8 cellular contexts compared by ENCODE assay signal in the genomic region with DNA sequence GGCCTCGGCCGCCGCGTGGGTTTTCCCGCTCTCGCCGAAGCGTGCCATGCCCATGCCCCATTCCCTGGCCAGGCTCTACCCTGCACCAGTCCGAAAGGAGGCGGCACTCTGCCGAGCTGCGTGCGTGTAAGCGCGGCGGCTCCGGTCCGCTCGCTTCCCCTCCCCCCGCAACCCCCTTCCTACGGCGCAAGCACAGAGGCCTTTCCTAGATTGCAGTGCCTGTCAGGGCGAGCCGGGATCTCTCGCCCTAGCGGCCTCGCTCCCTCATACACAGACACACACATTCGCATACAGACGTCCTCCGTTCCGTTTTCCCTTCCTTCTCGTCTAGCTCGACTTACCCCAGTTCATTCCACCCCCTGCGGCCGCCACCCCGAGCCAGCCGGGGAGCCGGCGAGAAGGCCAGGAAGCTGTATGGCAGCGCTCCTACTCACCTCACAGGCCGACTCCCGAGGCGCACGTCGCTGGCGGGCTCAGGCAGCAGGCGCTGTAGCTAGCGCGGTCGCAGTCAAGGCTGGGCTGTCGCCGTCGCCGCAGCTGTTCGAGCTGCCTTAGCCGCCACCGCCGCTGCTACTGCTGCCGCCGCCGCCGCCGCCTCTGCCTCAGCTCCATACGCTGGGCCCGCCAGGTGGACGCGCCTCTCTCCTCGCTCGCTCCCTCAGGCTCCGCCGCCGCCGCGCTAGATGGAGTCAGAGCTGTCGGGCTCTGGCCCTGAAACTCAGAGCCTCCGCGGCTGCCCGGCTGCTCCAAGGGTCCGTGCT. TPM values are rescaled to one million over a fixed set of nuclear protein-coding genes. Genes with fewer than 3 reads are reported as not detected.
DNase-seq lines count a peak whose midpoint lies in the region; ATAC-seq, FAIRE-seq and TF ChIP-seq lines count a peak whose summit lies in the region.

No MANE protein-coding gene starts in this region.

- H3K4me3 ChIP-seq in upper lobe of left lung, result peak overlapping the region; percentile 10 to 51 (median 43)

- ATAC-seq in HG02571 (IDR thresholded peaks at IDR 0.05; ENCODE audit: unreplicated experiment), result peak; percentile 43
- ATAC-seq in upper lobe of left lung (ENCODE audit: low FRiP score in 2 of 2), result peak; percentile 76 to 83

- peak overlapping the region in 3 of 4 donors; percentile 18 to 60 (median 56) for H3K27ac ChIP-seq in upper lobe of left lung

- DNase-seq in GM12891 (ENCODE audit: insufficient read length, low spot score) (peak; percentile 30), NCI-H1694 treated with DMSO at 0.1 percent for 48 hours (lab: John Stamatoyannopoulos, UW) (peak; percentile 50), fibroblast of peridontal ligament (ENCODE audit: extremely low read depth) (peak; percentile 2), nephron progenitor cell (peak; percentile 62), upper lobe of left lung (peak; percentile 49 to 85), HT-29 (ENCODE audit: low spot score) (no peak)
- peak; percentile 22 for DNase-seq in activated CD8-positive, alpha-beta memory T cell treated with anti-CD3 and anti-CD28 coated beads, Interleukin-2, amount 50 U/mL, for 4 hours

- peaks cover 0 to 12% (median 4%) of the 10 kb centered on the region in 4 donors for H3K4me1 ChIP-seq in upper lobe of left lung

- TF ChIP-seq CTCF in nephron progenitor cell (IDR thresholded peaks at IDR 0.05) (no peak), upper lobe of left lung (IDR thresholded peaks at IDR 0.05) (peak in 1 of 6 experiments; percentile 3)

- peaks cover 0 to 3% (median 0%) of the 10 kb centered on the region in 4 donors for H3K27me3 ChIP-seq in upper lobe of left lung

- TF ChIP-seq EP300 in upper lobe of left lung (IDR thresholded peaks at IDR 0.05), result no peak

- peaks cover 56% of the 10 kb centered on the region for H3K9me3 Mint-ChIP-seq in nephron progenitor cell

- no peaks in the 10 kb centered on the region for H3K36me3 Mint-ChIP-seq in nephron progenitor cell (ENCODE audit: low read depth)

- peak overlapping the region; percentile 88 for H3K4me3 Mint-ChIP-seq in nephron progenitor cell

- FAIRE-seq in GM12891 (lab: Jason Lieb, UNC), result no peak

- H3K4me1 Mint-ChIP-seq in nephron progenitor cell, result no peaks in the 10 kb centered on the region

- 0 to 58% methylated on average over 7 to 68 of the region's 79 CpGs for WGBS in upper lobe of left lung, 2 donors

- no peak overlapping the region for H3K27ac Mint-ChIP-seq in nephron progenitor cell

- H3K36me3 ChIP-seq in upper lobe of left lung, result no peaks in the 10 kb centered on the region

- peak; percentile 66 for TF ChIP-seq POLR2A in GM12891 (IDR thresholded peaks at IDR 0.05; ENCODE audit: low read depth, low read length)
- TF ChIP-seq POLR2A in upper lobe of left lung (IDR thresholded peaks at IDR 0.05), result no peak

- peaks cover 0 to 5% (median 0%) of the 10 kb centered on the region in 4 donors for H3K9me3 ChIP-seq in upper lobe of left lung

- peaks cover 61% of the 10 kb centered on the region for H3K27me3 Mint-ChIP-seq in nephron progenitor cell (ENCODE audit: low read depth, poor library complexity)

TF ChIP-seq in GM12891, 5 proteins besides CTCF, POLR2A, EP300 and RAD21:
- TF ChIP-seq SPI1 (IDR thresholded peaks at IDR 0.05; ENCODE audit: low read depth, low read length) (no peak), TAF1 (IDR thresholded peaks at IDR 0.05; ENCODE audit: low read depth, low read length) (no peak), POU2F2 (IDR thresholded peaks at IDR 0.05; ENCODE audit: low read depth, low read length) (no peak), POLR2AphosphoS5 (IDR thresholded peaks at IDR 0.05; ENCODE audit: low read depth, low read length) (peak; percentile 12; the same call in 1 of the 2 replicates), PAX5 (IDR thresholded peaks at IDR 0.05; ENCODE audit: insufficient read depth, low read length, severe bottlenecking) (no peak)

RNA-seq across cellular contexts. Expression of a gene that starts 0.6 kb away (rescaled TPM):
- polyA plus RNA-seq in GM12891 (2012; ENCODE audit: low read depth, missing spikeins), result 1.8 TPM
- total RNA-seq in upper lobe of left lung, result 1 to 10 TPM in 2 of 6 donors, under 1 TPM in 4; under 0.01 to 2.1 (median 0.65) TPM
- not detected in 2 replicates for total RNA-seq in HT-29 (2014; rRNA removed; shearing (Covaris generic))
